22 cellular contexts compared by ENCODE assay signal in genomic region chrX:46873746-46874145, GRCh38. TPM values are rescaled to one million over a fixed set of nuclear protein-coding genes. Genes with fewer than 3 reads are reported as not detected.
DNase-seq lines count a peak whose midpoint lies in the region; ATAC-seq and TF ChIP-seq lines count a peak whose summit lies in the region.
"Had no signal": no experiment of that assay in that cellular context is flagged by ENCODE, and none has a peak within 500 bp of the region (broad histone marks: within the 10 kb centered on the region; RNA-seq: fewer than 3 reads in every experiment).

No MANE protein-coding gene starts in this region.

- peak overlapping the region; percentile 36 for H3K4me3 Mint-ChIP-seq in HFFc6
- H3K4me3 Mint-ChIP-seq: CD8-positive, alpha-beta memory T cell had no signal

- peak overlapping the region; percentile 52 for H3K27ac Mint-ChIP-seq in HFFc6
- H3K27ac Mint-ChIP-seq: CD8-positive, alpha-beta memory T cell had no signal

- ATAC-seq in GM21786 (IDR thresholded peaks at IDR 0.05; ENCODE audit: unreplicated experiment) (no peak), mucosa of descending colon (no peak), GM19455 (IDR thresholded peaks at IDR 0.05; ENCODE audit: unreplicated experiment) (no peak)
- ATAC-seq: HepG2 had no signal

- H3K4me3 ChIP-seq in mucosa of descending colon = no peak overlapping the region
- H3K4me3 ChIP-seq: BLaER1 treated with 17β-estradiol and CSF1 and Interleukin-3, amounts not matched to agents 10 nM and 100 nM; GM23248; SK-N-MC had no signal

- peaks cover 16% of the 10 kb centered on the region for H3K4me1 Mint-ChIP-seq in HFFc6 (ENCODE audit: low read depth)

- TF ChIP-seq CTCF in HFFc6 (IDR thresholded peaks at IDR 0.05) (no peak), mucosa of descending colon (IDR thresholded peaks at IDR 0.05) (no peak)

- DNase-seq in EH (ENCODE audit: low read depth) (peak; percentile 68), HFFc6 (no peak), amniotic epithelial cell (ENCODE audit: low read depth) (peak; percentile 19), iris pigment epithelial cell (ENCODE audit: low read depth) (peak; percentile 23), KBM-7 (no peak), mucosa of descending colon (no peak)
- DNase-seq: CD8-positive, alpha-beta memory T cell; GDM1; GM23248; MM.1S; NCI-H1092 treated with DMSO at 0.1 percent for 48 hours; NCI-H146; NCI-H2029 treated with DMSO at 0.1 percent for 48 hours; NCI-H2171; NCI-H526; NK-92 treated with Interleukin-12 subunit alpha and Interleukin-12 subunit beta, amount 100 ng/mL, for 24 hours; SHP77 had no signal

- H3K27me3 Mint-ChIP-seq in HFFc6 (ENCODE audit: insufficient read depth) = no peaks in the 10 kb centered on the region; the same call in 1 of the 2 replicates

- no peaks in the 10 kb centered on the region for H3K36me3 Mint-ChIP-seq in HFFc6 (ENCODE audit: low read depth)

- intact Hi-C loops in mucosa of descending colon (cut with DNase I, micrococcal nuclease) = no loop called here

- no peaks in the 10 kb centered on the region for H3K9me3 Mint-ChIP-seq in HFFc6
- H3K9me3 Mint-ChIP-seq: CD8-positive, alpha-beta memory T cell had no signal

- H3K36me3 ChIP-seq in mucosa of descending colon (ENCODE audit: low read depth) = no peaks in the 10 kb centered on the region

- no peaks in the 10 kb centered on the region for H3K4me1 ChIP-seq in mucosa of descending colon (ENCODE audit: low read depth)

- no peaks in the 10 kb centered on the region for H3K9me3 ChIP-seq in mucosa of descending colon
- H3K9me3 ChIP-seq: BLaER1 treated with 17β-estradiol and CSF1 and Interleukin-3, amounts not matched to agents 10 nM and 100 nM had no signal

- in situ Hi-C loops in KBM-7 (cut with MboI; ENCODE audit: low pct_unique_long_range_greater_than_20kb, low sequenced_read_pairs) = no loop called here

RNA-seq across cellular contexts. Expression of gene RP2, which starts 36.9 kb away (rescaled TPM):
- total RNA-seq in HFFc6 (2021; fragmentation: NEBNext Ultra II Directional; extraction: Animal tissue kit (Norgen Biotek cat#: 25700)) = 10 to 100 TPM; 10.7 to 12.7 (median 12.1) TPM
- 10 to 100 TPM; 12.1 to 16.9 (median 13.8) TPM for total RNA-seq in mucosa of descending colon

RNA-seq across cellular contexts. Expression of gene JADE3, which starts 38.5 kb away (rescaled TPM):
- 1 to 10 TPM; 5.1 to 7.3 (median 5.9) TPM for total RNA-seq in HFFc6 (2021; fragmentation: NEBNext Ultra II Directional; extraction: Animal tissue kit (Norgen Biotek cat#: 25700))
- 1 to 10 TPM; 4.7 to 8.0 (median 5.2) TPM for total RNA-seq in mucosa of descending colon

Comparison
In these comparisons a context has a peak if more than half of its experiments do, and no peak if none do; other contexts are left out.
1. DNase-seq: peak in EH (single experiment), amniotic epithelial cell (single experiment) and iris pigment epithelial cell (single experiment); none in HFFc6 (single experiment), KBM-7 (single experiment) and mucosa of descending colon (0 of 3).